ENCODE assay signal across 8 cellular contexts in the genomic region with DNA sequence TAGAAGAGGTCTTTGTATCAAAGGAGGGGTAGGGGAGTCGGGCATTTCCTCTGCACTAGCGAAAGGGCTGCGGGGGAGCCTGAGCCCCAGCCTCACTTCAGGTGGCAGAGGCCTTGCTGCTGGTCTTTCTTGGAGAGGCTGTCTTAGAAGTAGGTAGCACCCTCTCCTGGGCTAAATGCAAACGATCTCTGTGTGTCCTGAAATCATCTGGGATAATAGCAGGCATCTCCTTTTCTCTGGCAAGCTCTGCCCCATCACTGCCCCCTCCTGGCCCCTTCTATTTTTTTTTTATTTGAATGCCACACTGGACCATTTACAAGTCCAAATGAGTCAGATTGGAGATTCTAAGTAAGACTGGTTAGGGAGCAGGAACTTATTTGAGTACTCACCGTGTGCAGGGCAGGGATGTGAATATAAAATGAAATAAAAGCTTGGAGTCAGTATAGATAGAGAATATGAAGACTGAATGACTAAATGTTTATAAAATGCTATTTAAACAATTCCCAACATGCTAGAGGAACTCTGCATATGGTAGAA.
DNase-seq lines count a peak whose midpoint lies in the region; ATAC-seq, FAIRE-seq and TF ChIP-seq lines count a peak whose summit lies in the region.

No MANE protein-coding gene starts in this region.

- no peaks in the 10 kb centered on the region for H3K9me3 ChIP-seq in NT2/D1 (ENCODE audit: insufficient read depth, low read length)
- H3K9me3 ChIP-seq in pancreas = no peaks in the 10 kb centered on the region

- H3K4me1 ChIP-seq in NT2/D1 (ENCODE audit: insufficient read depth, insufficient read length) = peaks cover 4% of the 10 kb centered on the region
- no peaks in the 10 kb centered on the region for H3K4me1 ChIP-seq in pancreas

- no peaks in the 10 kb centered on the region for H3K36me3 ChIP-seq in NT2/D1 (ENCODE audit: insufficient read depth, insufficient read length, low read length)
- no peaks in the 10 kb centered on the region for H3K36me3 ChIP-seq in pancreas

- peak; percentile 38 to 97 (median 95) for ATAC-seq in pancreas
- no peak for ATAC-seq in GM21447 (IDR thresholded peaks at IDR 0.05; ENCODE audit: unreplicated experiment)
- ATAC-seq in GM18907 (IDR thresholded peaks at IDR 0.05; ENCODE audit: unreplicated experiment) = no peak

- H3K27ac ChIP-seq in pancreas = no peak overlapping the region

- H3K9ac ChIP-seq in NT2/D1 (ENCODE audit: insufficient read length, low read depth) = no peak overlapping the region

- TF ChIP-seq CTCF in pancreas (IDR thresholded peaks at IDR 0.05) = peak; percentile 12 to 45 (median 35)

- peaks cover 15% of the 10 kb centered on the region for H3K27me3 ChIP-seq in NT2/D1 (ENCODE audit: insufficient read depth, insufficient read length)
- H3K27me3 ChIP-seq in pancreas = peaks cover 0 to 15% (median 0%) of the 10 kb centered on the region in 4 donors

- no peak for FAIRE-seq in pancreas (lab: Jason Lieb, UNC)

- 19 to 20% methylated on average over 5 of the region's 5 CpGs for WGBS in pancreas, 2 donors

- intact Hi-C loops in pancreas (cut with DNase I) = no loop called here

- H3K4me3 ChIP-seq in NT2/D1 (ENCODE audit: insufficient read length, low read depth) (no peak overlapping the region), pancreas (no peak overlapping the region)

- TF ChIP-seq EP300 in Ishikawa (IDR thresholded peaks at IDR 0.05; ENCODE audit: borderline replicate concordance) = no peak

- DNase-seq in ELF-1 (ENCODE audit: low read depth, low spot score) (peak; percentile 96), NT2/D1 (ENCODE audit: low read depth, low spot score) (peak; percentile 83), glomerular visceral epithelial cell (ENCODE audit: extremely low spot score) (peak; percentile 93), pancreas (peak in 2 of 6 donors; percentile 24 to 38)
- peak; percentile 18 for DNase-seq in activated naive CD4-positive, alpha-beta T cell treated with anti-CD3 and anti-CD28 coated beads, Interleukin-2, amount 50 U/mL, for 16 hours

- peak; percentile 89 for TF ChIP-seq RAD21 in Ishikawa (IDR thresholded peaks at IDR 0.05; ENCODE audit: low read depth)

TF ChIP-seq in Ishikawa, 13 proteins besides CTCF, POLR2A, EP300 and RAD21:
- no peak for TF ChIP-seq REST (IDR thresholded peaks at IDR 0.05; ENCODE audit: low read depth)
- no peak for TF ChIP-seq FOXM1 (IDR thresholded peaks at IDR 0.05; ENCODE audit: borderline replicate concordance, low read depth)
- TF ChIP-seq, protein P1, sequence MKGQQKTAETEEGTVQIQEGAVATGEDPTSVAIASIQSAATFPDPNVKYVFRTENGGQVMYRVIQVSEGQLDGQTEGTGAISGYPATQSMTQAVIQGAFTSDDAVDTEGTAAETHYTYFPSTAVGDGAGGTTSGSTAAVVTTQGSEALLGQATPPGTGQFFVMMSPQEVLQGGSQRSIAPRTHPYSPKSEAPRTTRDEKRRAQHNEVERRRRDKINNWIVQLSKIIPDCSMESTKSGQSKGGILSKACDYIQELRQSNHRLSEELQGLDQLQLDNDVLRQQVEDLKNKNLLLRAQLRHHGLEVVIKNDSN (IDR thresholded peaks at IDR 0.05) = no peak
- TF ChIP-seq EGR1 (IDR thresholded peaks at IDR 0.05) = no peak
- no peak for TF ChIP-seq TAF1 (IDR thresholded peaks at IDR 0.05; ENCODE audit: low read depth)

Comparison
In these comparisons a context has a peak if more than half of its experiments do, and no peak if none do; other contexts are left out.
1. ATAC-seq: peak in pancreas (4 of 4); none in GM21447 (single experiment) and GM18907 (single experiment).